1 cellular context compared by ENCODE assay signal in genomic region chr19:35844482-35845214, GRCh38.
TF ChIP-seq lines count a peak whose summit lies in the region.

No MANE protein-coding gene starts in this region.

TF ChIP-seq in HepG2, 621 proteins besides CTCF, POLR2A, EP300 and RAD21:
- TF ChIP-seq NR2F6 (IDR thresholded peaks at IDR 0.05) (no peak), NR2F6 (CRISPR knock-in tag; IDR thresholded peaks at IDR 0.05) (no peak), HOXA5 (CRISPR knock-in tag; IDR thresholded peaks at IDR 0.05) (no peak), KLF6 (CRISPR knock-in tag; IDR thresholded peaks at IDR 0.05) (0 out of 2 replicates have a peak, but pooled peaks have one; percentile 1), ONECUT2 (CRISPR knock-in tag; IDR thresholded peaks at IDR 0.05) (no peak), ZFP91 (CRISPR knock-in tag; IDR thresholded peaks at IDR 0.05; ENCODE audit: borderline replicate concordance) (no peak), HDAC1 (CRISPR knock-in tag; IDR thresholded peaks at IDR 0.05) (0 out of 2 replicates have a peak, but pooled peaks have one; percentile 14), ZNF605 (CRISPR knock-in tag; IDR thresholded peaks at IDR 0.05) (0 out of 2 replicates have a peak, but pooled peaks have one; percentile 19), ZNF770 (CRISPR knock-in tag; IDR thresholded peaks at IDR 0.05) (peak; percentile 27; the same call in 1 of the 2 replicates), MATR3 (CRISPR knock-in tag; IDR thresholded peaks at IDR 0.05) (no peak), ZNF343 (CRISPR knock-in tag; IDR thresholded peaks at IDR 0.05) (no peak), PHF8 (CRISPR knock-in tag; IDR thresholded peaks at IDR 0.05) (no peak), FOXP1 (IDR thresholded peaks at IDR 0.05) (no peak), FOXP1 (CRISPR knock-in tag; IDR thresholded peaks at IDR 0.05) (no peak), ZKSCAN8 (CRISPR knock-in tag; IDR thresholded peaks at IDR 0.05; ENCODE audit: borderline replicate concordance) (no peak), HNF4A (CRISPR knock-in tag; IDR thresholded peaks at IDR 0.05) (0 out of 2 replicates have a peak, but pooled peaks have one; percentile 2), MXD3 (CRISPR knock-in tag; IDR thresholded peaks at IDR 0.05) (no peak), ZNF121 (CRISPR knock-in tag; IDR thresholded peaks at IDR 0.05) (peak; percentile 64), MYPOP (CRISPR knock-in tag; IDR thresholded peaks at IDR 0.05) (no peak), ZSCAN29 (CRISPR knock-in tag; conservative IDR thresholded peaks at IDR 0.05) (no peak), HOXA3 (CRISPR knock-in tag; IDR thresholded peaks at IDR 0.05) (no peak)
